ENCODE assay signal across 16 cellular contexts in genomic region chr12:65389436-65389835, GRCh38.
"Had no signal": no experiment of that assay in that cellular context is flagged by ENCODE, and none has a peak within 500 bp of the region (broad histone marks: within the 10 kb centered on the region; RNA-seq: fewer than 3 reads in every experiment).

No MANE protein-coding gene starts in this region.

- H3K4me3 ChIP-seq: heart left ventricle, psoas muscle, right lobe of liver, suprapubic skin, thyroid gland had no signal

- H3K4me1 ChIP-seq: psoas muscle, right lobe of liver, suprapubic skin, thyroid gland had no signal

- DNase-seq: effector CD4-positive, alpha-beta T cell; endodermal cell; erythroblast; heart left ventricle; hippocampal formation; mesendoderm; naive thymus-derived CD4-positive, alpha-beta T cell; nephron progenitor cell; psoas muscle; retina; right lobe of liver; stimulated activated CD4-positive, alpha-beta T cell treated with anti-CD3 and anti-CD28 coated beads, Interleukin-4, amount 100 ng/mL, for 1 hour; stimulated activated CD8-positive, alpha-beta memory T cell treated with anti-CD3 and anti-CD28 coated beads, Interleukin-4, amount 100 ng/mL, for 48 hours; stimulated activated naive CD8-positive, alpha-beta T cell treated with anti-CD3 and anti-CD28 coated beads, Interleukin-15, Interleukin-2, amounts not matched to agents 100 U/mL and 50 U/mL, for 24 hours; thyroid gland had no signal

- ATAC-seq: heart left ventricle; naive thymus-derived CD4-positive, alpha-beta T cell; psoas muscle; right lobe of liver; stimulated activated naive CD8-positive, alpha-beta T cell treated with anti-CD3 and anti-CD28 coated beads, Interleukin-15, Interleukin-2, amounts not matched to agents 100 U/mL and 50 U/mL, for 24 hours had no signal

- H3K27me3 ChIP-seq: heart left ventricle, right lobe of liver, suprapubic skin, thyroid gland had no signal

- H3K9me3 ChIP-seq: right lobe of liver, suprapubic skin, thyroid gland had no signal

- H3K36me3 ChIP-seq: right lobe of liver, suprapubic skin, thyroid gland had no signal

- H3K27ac ChIP-seq: heart left ventricle, psoas muscle, right lobe of liver, suprapubic skin, thyroid gland had no signal
